In the genomic region with DNA sequence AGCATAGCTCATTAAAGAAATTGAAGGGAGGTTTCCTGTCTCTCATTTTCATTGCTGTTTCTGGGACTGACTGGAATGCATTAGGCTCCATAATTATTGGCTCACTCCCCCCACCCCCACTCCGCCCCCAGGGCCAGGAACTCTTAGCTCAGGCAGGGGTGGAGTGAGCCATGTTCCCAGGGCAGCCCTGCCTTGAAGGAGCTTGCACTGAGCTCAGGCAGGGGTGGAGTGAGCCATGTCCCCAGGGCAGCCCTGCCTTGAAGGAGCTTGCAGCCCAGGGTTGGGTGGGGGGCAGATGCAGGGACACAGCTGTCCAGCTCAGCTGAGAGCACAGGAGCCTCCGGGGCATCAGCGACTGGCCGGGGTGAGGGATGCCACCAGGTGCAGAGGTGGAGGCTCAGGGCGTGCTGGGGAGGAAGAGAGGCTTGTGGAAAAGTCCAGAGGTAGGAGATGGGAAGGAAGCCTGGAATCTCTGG, we compare ENCODE assay signal across 8 cellular contexts. TPM values are rescaled to one million over a fixed set of nuclear protein-coding genes. Genes with fewer than 3 reads are reported as not detected.
DNase-seq lines count a peak whose midpoint lies in the region; ATAC-seq and TF ChIP-seq lines count a peak whose summit lies in the region.

No MANE protein-coding gene starts in this region.

- H3K4me1 Mint-ChIP-seq in WTC11: peaks cover 9% of the 10 kb centered on the region
- peaks cover 4% of the 10 kb centered on the region for H3K4me1 Mint-ChIP-seq in activated T-helper 17 cell treated with anti-CD3 and anti-CD28 coated beads, Interleukin-2, amount 50 U/mL, for 72 hours

- TF ChIP-seq CTCF in WTC11 (IDR thresholded peaks at IDR 0.05): no peak

- POLR2A ChIA-PET in WTC11 (lab: Charles Lee): no interaction called here

- no peak overlapping the region for H3K4me3 Mint-ChIP-seq in WTC11
- H3K4me3 Mint-ChIP-seq in activated T-helper 17 cell treated with anti-CD3 and anti-CD28 coated beads, Interleukin-2, amount 50 U/mL, for 72 hours: no peak overlapping the region

- peak overlapping the region; percentile 85 for H3K27ac Mint-ChIP-seq in WTC11
- H3K27ac Mint-ChIP-seq in activated T-helper 17 cell treated with anti-CD3 and anti-CD28 coated beads, Interleukin-2, amount 50 U/mL, for 72 hours: no peak overlapping the region

- no peaks in the 10 kb centered on the region for H3K27me3 Mint-ChIP-seq in WTC11 (ENCODE audit: low read depth)
- no peaks in the 10 kb centered on the region for H3K27me3 Mint-ChIP-seq in activated T-helper 17 cell treated with anti-CD3 and anti-CD28 coated beads, Interleukin-2, amount 50 U/mL, for 72 hours

- CTCF ChIA-PET in WTC11 (lab: Charles Lee): interaction anchor here (2.3 kb wide), 1 partner anchor 17 kb away, joined by 15 read pairs; no protein-coding TSS in a partner anchor

- ATAC-seq in WTC11: no peak
- ATAC-seq in left cardiac atrium: peak; percentile 15 to 28
- ATAC-seq in activated T-helper 17 cell treated with anti-CD3 and anti-CD28 coated beads, Interleukin-2, amount 50 U/mL, for 72 hours (replicated peaks): no peak
- ATAC-seq in HG03457 (IDR thresholded peaks at IDR 0.05; ENCODE audit: unreplicated experiment): no peak

- DNase-seq in ELF-1 (ENCODE audit: low read depth, low spot score): peak; percentile 90
- no peak for DNase-seq in WTC11 (ENCODE audit: low spot score)
- DNase-seq in left cardiac atrium: no peak
- DNase-seq in renal cortical epithelial cell (ENCODE audit: low read depth): peak; percentile 73
- no peak for DNase-seq in NCI-H748 treated with DMSO at 0.1 percent for 48 hours (lab: John Stamatoyannopoulos, UW)
- no peak for DNase-seq in NCI-H2171 (lab: John Stamatoyannopoulos, UW)

- intact Hi-C loops in left cardiac atrium (cut with DNase I): no loop called here

- H3K36me3 Mint-ChIP-seq in WTC11: peaks cover 14% of the 10 kb centered on the region
- H3K36me3 Mint-ChIP-seq in activated T-helper 17 cell treated with anti-CD3 and anti-CD28 coated beads, Interleukin-2, amount 50 U/mL, for 72 hours (ENCODE audit: low read depth): peaks cover 15% of the 10 kb centered on the region

- no peaks in the 10 kb centered on the region for H3K9me3 Mint-ChIP-seq in WTC11
- no peaks in the 10 kb centered on the region for H3K9me3 Mint-ChIP-seq in activated T-helper 17 cell treated with anti-CD3 and anti-CD28 coated beads, Interleukin-2, amount 50 U/mL, for 72 hours

TF ChIP-seq in WTC11, 78 proteins besides CTCF, POLR2A, EP300 and RAD21:
- TF ChIP-seq CBFB (CRISPR knock-in tag; IDR thresholded peaks at IDR 0.05; ENCODE audit: low read depth) (no peak), GABPB1 (CRISPR knock-in tag; IDR thresholded peaks at IDR 0.05) (no peak), CREB1 (CRISPR knock-in tag; IDR thresholded peaks at IDR 0.05) (no peak), ATF1 (CRISPR knock-in tag; IDR thresholded peaks at IDR 0.05) (no peak)

RNA-seq across cellular contexts. Expression of a gene that starts 39.1 kb away (rescaled TPM):
- total RNA-seq in WTC11 (2021) (52.6 to 61.2 TPM (median 54.1 TPM) in 3 replicates), left cardiac atrium (10 to 100 TPM; 48.3 to 57.1 TPM), renal cortical epithelial cell (50.7 and 72.9 TPM in 2 replicates)
- total RNA-seq in activated T-helper 17 cell treated with anti-CD3 and anti-CD28 coated beads, Interleukin-2, amount 50 U/mL, for 72 hours: 100 to 1,000 TPM in 1 of 2 donors, 10 to 100 TPM in 1; 98.1 to 188 TPM

RNA-seq across cellular contexts. Expression of a gene that starts 55.0 kb away (rescaled TPM):
- total RNA-seq in WTC11 (2021) (34.0 to 42.5 TPM (median 36.0 TPM) in 3 replicates), left cardiac atrium (10 to 100 TPM; 81.1 to 94.3 TPM), renal cortical epithelial cell (6.6 and 25.8 TPM in 2 replicates)
- 10 to 100 TPM; 18.5 to 24.4 TPM for total RNA-seq in activated T-helper 17 cell treated with anti-CD3 and anti-CD28 coated beads, Interleukin-2, amount 50 U/mL, for 72 hours

Comparison
In these comparisons a context has a peak if more than half of its experiments do, and no peak if none do; other contexts are left out.
1. DNase-seq: peak in ELF-1 (single experiment) and renal cortical epithelial cell (single experiment); none in WTC11 (single experiment), left cardiac atrium (single experiment), NCI-H748 treated with DMSO at 0.1 percent for 48 hours (single experiment) and NCI-H2171 (single experiment).
2. ATAC-seq: peak in left cardiac atrium (2 of 2); none in WTC11 (single experiment), activated T-helper 17 cell treated with anti-CD3 and anti-CD28 coated beads, Interleukin-2, amount 50 U/mL, for 72 hours (single experiment) and HG03457 (single experiment).